ENCODE assay signal across 15 cellular contexts in the genomic region with DNA sequence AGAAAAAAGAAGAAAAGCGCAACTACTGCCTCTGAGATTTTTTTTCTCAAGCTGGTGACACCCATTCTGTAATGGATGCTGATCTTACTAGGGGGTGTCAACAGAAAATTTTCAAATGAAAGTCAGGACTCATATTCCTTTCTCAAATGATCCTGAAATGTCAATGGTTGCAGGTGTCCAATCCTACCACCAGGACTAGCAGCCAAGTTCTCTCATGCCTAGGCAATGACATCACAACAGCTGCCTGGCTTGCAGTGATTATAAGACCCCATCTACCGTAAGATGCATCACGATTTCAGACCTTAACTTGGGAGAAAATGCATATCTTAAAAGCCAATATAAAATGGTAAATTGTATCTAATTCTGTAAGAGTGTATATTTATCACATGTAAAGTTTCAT.
A peak's percentile ranks its signal among the peaks of the same experiment; 100 is the strongest.
DNase-seq lines count a peak whose midpoint lies in the region; ATAC-seq and TF ChIP-seq lines count a peak whose summit lies in the region.
"Had no signal": no experiment of that assay in that cellular context is flagged by ENCODE, and none has a peak within 500 bp of the region (broad histone marks: within the 10 kb centered on the region; RNA-seq: fewer than 3 reads in every experiment).

No MANE protein-coding gene starts in this region.

- no peak overlapping the region for H3K4me2 ChIP-seq in GM23338

- no peaks in the 10 kb centered on the region for H3K36me3 ChIP-seq in GM23338 (ENCODE audit: insufficient read depth)
- H3K36me3 ChIP-seq in NT2/D1 (ENCODE audit: insufficient read depth, insufficient read length, low read length) = no peaks in the 10 kb centered on the region
- H3K36me3 ChIP-seq: ascending aorta, sigmoid colon, suprapubic skin had no signal

- peaks cover 2% of the 10 kb centered on the region for H3K27me3 Mint-ChIP-seq in GM23338 (ENCODE audit: insufficient read depth, low read depth, poor library complexity)
- no peaks in the 10 kb centered on the region for H3K27me3 Mint-ChIP-seq in chondrocyte (ENCODE audit: low read depth)
- H3K27me3 Mint-ChIP-seq in Calu3 (ENCODE audit: unreplicated experiment) = no peaks in the 10 kb centered on the region
- H3K27me3 Mint-ChIP-seq: naive thymus-derived CD8-positive, alpha-beta T cell had no signal

- no peaks in the 10 kb centered on the region; the same call in 1 of the 2 replicates for H3K79me2 ChIP-seq in GM23338 (replicated peaks; ENCODE audit: insufficient read depth)

- peaks cover 4% of the 10 kb centered on the region; the same call in 1 of the 2 replicates for H3K4me1 ChIP-seq in GM23338 (ENCODE audit: insufficient read depth)
- H3K4me1 ChIP-seq in NT2/D1 (ENCODE audit: insufficient read depth, insufficient read length) = no peaks in the 10 kb centered on the region
- H3K4me1 ChIP-seq: ascending aorta, sigmoid colon, suprapubic skin had no signal

- CTCF ChIA-PET in Calu3 (lab: Charles Lee) = no interaction called here

- H4K20me1 ChIP-seq in GM23338 (replicated peaks; ENCODE audit: insufficient read depth) = no peaks in the 10 kb centered on the region

- H3K4me3 ChIP-seq in GM23338 (no peak overlapping the region), NT2/D1 (ENCODE audit: insufficient read length, low read depth) (no peak overlapping the region)
- H3K4me3 ChIP-seq: ascending aorta, sigmoid colon, suprapubic skin had no signal

- H3K4me3 Mint-ChIP-seq in GM23338 (no peak overlapping the region), chondrocyte (ENCODE audit: unreplicated experiment) (no peak overlapping the region), Calu3 (ENCODE audit: low read depth, unreplicated experiment) (no peak overlapping the region)
- H3K4me3 Mint-ChIP-seq: activated T-cell treated with anti-CD3 and anti-CD28 coated beads, Interleukin-2, amount 50 U/mL, for 4 hours; naive thymus-derived CD8-positive, alpha-beta T cell had no signal

- H3K9me3 ChIP-seq in NT2/D1 (ENCODE audit: insufficient read depth, low read length) = peaks cover 30% of the 10 kb centered on the region

- peak; percentile 75 for ATAC-seq in GM23338
- ATAC-seq: activated T-cell treated with anti-CD3 and anti-CD28 coated beads, Interleukin-2, amount 50 U/mL, for 4 hours; naive thymus-derived CD8-positive, alpha-beta T cell had no signal

- BruUV-seq in Calu3 (replicated peaks; lab: Mats Ljungman, UMichigan) = no TSS peak

- peak; percentile 65 for DNase-seq in GM23338 (ENCODE audit: low spot score)
- peak; percentile 13 for DNase-seq in NT2/D1 (ENCODE audit: low read depth, low spot score)
- no peak for DNase-seq in chondrocyte (ENCODE audit: low spot score)
- DNase-seq in myocyte (ENCODE audit: low read depth) = peak; percentile 72
- DNase-seq in Calu3 = no peak
- DNase-seq in GM13977 (ENCODE audit: low spot score) = no peak
- no peak for DNase-seq in hypothalamus (lab: John Stamatoyannopoulos, UW)
- DNase-seq: activated T-cell treated with anti-CD3 and anti-CD28 coated beads, Interleukin-2, amount 50 U/mL, for 4 hours; kidney; naive thymus-derived CD8-positive, alpha-beta T cell; NCI-H1092 treated with DMSO at 0.1 percent for 48 hours; NCI-H526; sigmoid colon had no signal

- peak in 1 of 2 experiments; percentile 34; a peak in 1 of 4 replicates for TF ChIP-seq CTCF in GM23338 (conservative IDR thresholded peaks at IDR 0.05; ENCODE audit: low read depth in 2 of 2)
- peak; percentile 42 for TF ChIP-seq CTCF in chondrocyte (IDR thresholded peaks at IDR 0.05)
- TF ChIP-seq CTCF in Calu3 (IDR thresholded peaks at IDR 0.05; ENCODE audit: unreplicated experiment) = no peak
- TF ChIP-seq CTCF in GM13977 (IDR thresholded peaks at IDR 0.05; ENCODE audit: extremely low read depth, insufficient read depth, missing control alignments) = no peak

- intact Hi-C loops in Calu3 (cut with micrococcal nuclease; ENCODE audit: unreplicated experiment) = no loop called here

- no peak overlapping the region for H3K27ac ChIP-seq in GM23338 (ENCODE audit: low read depth)
- H3K27ac ChIP-seq: ascending aorta, sigmoid colon, suprapubic skin had no signal

- no peaks in the 10 kb centered on the region for H3F3A ChIP-seq in GM23338 (replicated peaks; ENCODE audit: low read depth)

- H3K4me1 Mint-ChIP-seq in GM23338 (peaks cover 22% of the 10 kb centered on the region), chondrocyte (ENCODE audit: low read depth) (no peaks in the 10 kb centered on the region), Calu3 (ENCODE audit: low read depth, unreplicated experiment) (no peaks in the 10 kb centered on the region)

- H3K27ac Mint-ChIP-seq in GM23338 (no peak overlapping the region), chondrocyte (ENCODE audit: unreplicated experiment) (no peak overlapping the region), Calu3 (ENCODE audit: unreplicated experiment) (no peak overlapping the region)
- H3K27ac Mint-ChIP-seq: naive thymus-derived CD8-positive, alpha-beta T cell had no signal

- H3K9me3 Mint-ChIP-seq in GM23338 (peaks cover 22% of the 10 kb centered on the region), chondrocyte (ENCODE audit: low read depth) (peaks cover 28% of the 10 kb centered on the region), Calu3 (ENCODE audit: low read depth, unreplicated experiment) (peaks cover 12% of the 10 kb centered on the region)

- H3K9me2 ChIP-seq in GM23338 (ENCODE audit: insufficient read depth) = no peaks in the 10 kb centered on the region

- H3K36me3 Mint-ChIP-seq in GM23338 (ENCODE audit: low read depth) (peaks cover 27% of the 10 kb centered on the region), chondrocyte (ENCODE audit: low read depth) (peaks cover 27% of the 10 kb centered on the region), Calu3 (ENCODE audit: insufficient read depth, unreplicated experiment) (no peaks in the 10 kb centered on the region)

- H3K27me3 ChIP-seq in GM23338 (ENCODE audit: insufficient read depth) (no peaks in the 10 kb centered on the region), NT2/D1 (ENCODE audit: insufficient read depth, insufficient read length) (no peaks in the 10 kb centered on the region)
- H3K27me3 ChIP-seq: ascending aorta, sigmoid colon, suprapubic skin had no signal

- no peak overlapping the region for H3K9ac ChIP-seq in NT2/D1 (ENCODE audit: insufficient read length, low read depth)

- in situ Hi-C loops in GM13977 (cut with MboI; ENCODE audit: low pct_unique_long_range_greater_than_20kb, low sequenced_read_pairs, unreplicated experiment) = no loop called here

- H2AFZ ChIP-seq in GM23338 = no peak overlapping the region

TF ChIP-seq in GM23338, 12 proteins besides CTCF, POLR2A, EP300 and RAD21:
- no peak for TF ChIP-seq EZH2 (IDR thresholded peaks at IDR 0.05; ENCODE audit: low read depth, unreplicated experiment)
- 0 out of 2 replicates have a peak, but pooled peaks have one; percentile 46 for TF ChIP-seq CREB1 (CRISPR knock-in tag; IDR thresholded peaks at IDR 0.05; ENCODE audit: low read depth)
TF ChIP-seq in GM23338: peak in this region for 1.

Comparison
In these comparisons a context has a peak if more than half of its experiments do, and no peak if none do; other contexts are left out.
1. DNase-seq: peak in GM23338 (single experiment), NT2/D1 (single experiment) and myocyte (single experiment); none in chondrocyte (single experiment), Calu3 (single experiment), GM13977 (single experiment) and hypothalamus (0 of 51).